Comparison of ENCODE assay signal across 13 cellular contexts in the genomic region with DNA sequence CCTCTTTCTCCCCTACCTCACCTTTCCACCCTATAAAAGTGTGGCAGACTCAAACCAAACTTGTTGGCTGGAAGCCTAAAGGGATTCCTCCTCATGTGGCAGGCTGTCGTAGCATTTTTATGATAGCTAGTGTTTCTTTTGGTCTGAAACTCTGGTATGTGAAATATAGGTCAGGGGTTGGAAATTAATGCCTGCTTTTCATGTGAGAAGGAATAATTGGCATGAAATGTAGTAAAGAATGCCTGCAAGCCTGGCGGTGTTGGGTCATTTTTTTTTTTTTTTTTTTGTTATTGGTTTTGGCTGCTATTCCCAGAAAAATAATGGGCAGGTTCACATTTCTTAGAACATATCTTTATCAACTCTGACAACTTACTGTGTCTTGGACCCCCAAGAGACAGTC.
"Had no signal": no experiment of that assay in that cellular context is flagged by ENCODE, and none has a peak within 500 bp of the region (broad histone marks: within the 10 kb centered on the region; RNA-seq: fewer than 3 reads in every experiment).

No MANE protein-coding gene starts in this region.

- H3K27ac ChIP-seq: suprapubic skin had no signal

- H3K9me3 Mint-ChIP-seq: activated CD4-positive, alpha-beta T cell treated with anti-CD3 and anti-CD28 coated beads, Interleukin-2, amount 10 ng/mL, durations not matched to agents 7 days and 5 days; WTC11 had no signal

- H3K4me3 ChIP-seq: suprapubic skin had no signal

- ATAC-seq: left lobe of liver; naive thymus-derived CD4-positive, alpha-beta T cell; right cardiac atrium; stimulated activated naive CD8-positive, alpha-beta T cell treated with anti-CD3 and anti-CD28 coated beads, Interleukin-15, Interleukin-2, amounts not matched to agents 100 U/mL and 50 U/mL, for 24 hours; WTC11 had no signal

- H3K4me1 Mint-ChIP-seq: activated CD4-positive, alpha-beta T cell treated with anti-CD3 and anti-CD28 coated beads, Interleukin-2, amount 10 ng/mL, durations not matched to agents 7 days and 5 days; naive thymus-derived CD4-positive, alpha-beta T cell had no signal

- H3K27me3 Mint-ChIP-seq: activated CD4-positive, alpha-beta T cell treated with anti-CD3 and anti-CD28 coated beads, Interleukin-2, amount 10 ng/mL, durations not matched to agents 7 days and 5 days; progenitor cell of endocrine pancreas had no signal

- H3K36me3 ChIP-seq: suprapubic skin had no signal

- H3K27me3 ChIP-seq: suprapubic skin had no signal

- H3K4me3 Mint-ChIP-seq: activated CD4-positive, alpha-beta T cell treated with anti-CD3 and anti-CD28 coated beads, Interleukin-2, amount 10 ng/mL, durations not matched to agents 7 days and 5 days; activated naive CD8-positive, alpha-beta T cell; naive thymus-derived CD4-positive, alpha-beta T cell; WTC11 had no signal

- DNase-seq: activated CD4-positive, alpha-beta T cell treated with anti-CD3 and anti-CD28 coated beads, Interleukin-2, amount 10 ng/mL, durations not matched to agents 7 days and 5 days; activated CD8-positive, alpha-beta memory T cell treated with anti-CD3 and anti-CD28 coated beads for 24 hours; activated gamma-delta T cell treated with Interleukin-2 at 50 U/mL for 16 hours; amygdala; dermis blood vessel endothelial cell; naive thymus-derived CD4-positive, alpha-beta T cell; right cardiac atrium; stimulated activated naive CD8-positive, alpha-beta T cell treated with anti-CD3 and anti-CD28 coated beads, Interleukin-15, Interleukin-2, amounts not matched to agents 100 U/mL and 50 U/mL, for 24 hours had no signal

- H3K9me3 ChIP-seq: suprapubic skin had no signal

- H3K27ac Mint-ChIP-seq: activated CD4-positive, alpha-beta T cell treated with anti-CD3 and anti-CD28 coated beads, Interleukin-2, amount 10 ng/mL, durations not matched to agents 7 days and 5 days; activated naive CD8-positive, alpha-beta T cell; naive thymus-derived CD4-positive, alpha-beta T cell; progenitor cell of endocrine pancreas; WTC11 had no signal
